ENCODE assay signal across 8 cellular contexts in the genomic region with DNA sequence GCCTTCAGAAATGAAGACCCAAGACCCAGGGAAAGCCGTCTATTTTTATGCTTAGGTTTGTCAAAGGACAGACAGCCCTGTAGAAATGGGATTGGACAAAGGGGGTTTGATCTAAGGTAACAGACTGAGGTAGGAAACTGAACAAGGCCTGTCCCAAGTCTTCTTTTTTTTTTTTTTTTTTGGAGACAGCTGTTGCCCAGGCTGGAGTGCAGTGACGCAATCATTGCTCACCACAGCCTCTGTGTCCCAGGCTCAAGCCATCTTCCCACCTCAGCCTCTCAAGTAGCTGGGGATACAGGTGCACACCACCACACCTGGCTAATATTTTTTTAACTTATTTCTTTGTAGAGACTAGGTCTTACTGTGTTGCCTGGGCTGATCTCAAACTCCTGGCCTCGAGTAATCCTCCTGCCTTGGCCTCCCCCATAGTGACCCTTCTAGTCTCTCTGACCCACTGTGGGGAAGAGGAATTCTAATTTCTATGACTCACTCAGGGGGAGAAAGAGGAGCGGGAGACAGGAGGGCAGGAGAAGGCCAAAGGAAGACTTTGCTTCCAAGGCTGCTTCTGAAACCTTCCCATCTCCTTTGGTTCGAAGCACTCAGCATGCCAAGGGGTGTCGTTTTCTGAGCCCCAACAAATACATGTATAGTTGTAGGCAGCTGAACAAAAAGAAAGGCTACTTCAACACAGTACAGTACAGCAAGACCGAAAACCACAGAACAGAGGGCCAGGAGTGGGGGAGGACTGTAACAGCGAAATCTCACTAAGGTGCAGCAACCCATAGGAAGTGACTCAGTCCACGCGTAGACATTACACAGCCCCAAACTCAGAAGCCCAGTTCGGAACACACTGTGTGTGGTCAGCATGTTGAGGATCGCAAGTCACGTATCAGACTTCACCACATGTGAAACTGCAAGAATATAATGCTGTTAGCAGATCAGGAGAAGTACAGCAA. TPM values are rescaled to one million over a fixed set of nuclear protein-coding genes. Genes with fewer than 3 reads are reported as not detected.
DNase-seq lines count a peak whose midpoint lies in the region; ATAC-seq and TF ChIP-seq lines count a peak whose summit lies in the region.

No MANE protein-coding gene starts in this region.

- intact Hi-C loops in thyroid gland (cut with DNase I) = no loop called here

- ATAC-seq in GM21423 (IDR thresholded peaks at IDR 0.05; ENCODE audit: unreplicated experiment) = peak; percentile 73

- DNase-seq in CD1c-positive myeloid dendritic cell (ENCODE audit: extremely low spot score) (peak; percentile 69), KBM-7 (peak; percentile 61), glomerular endothelial cell (ENCODE audit: extremely low read depth, low read depth, low spot score) (peak; percentile 29), caudate nucleus (lab: John Stamatoyannopoulos, UW) (no peak), thyroid gland (no peak)
- DNase-seq in activated CD8-positive, alpha-beta memory T cell treated with anti-CD3 and anti-CD28 coated beads for 24 hours = peak; percentile 82
- DNase-seq in stimulated activated CD8-positive, alpha-beta memory T cell treated with anti-CD3 and anti-CD28 coated beads, Interleukin-7, amount 100 ng/mL, for 1 hour (ENCODE audit: low read depth in 2 of 2) = peak; percentile 43 to 49

- WGBS in thyroid gland, 2 donors = 86 to 92% methylated on average over 13 of the region's 13 CpGs

- TF ChIP-seq CTCF in thyroid gland (IDR thresholded peaks at IDR 0.05) = no peak

- H3K27ac ChIP-seq in caudate nucleus (ENCODE audit: low read depth, low read length) = no peak overlapping the region
- H3K27ac ChIP-seq in thyroid gland = no peak overlapping the region

- no peaks in the 10 kb centered on the region for H3K27me3 ChIP-seq in thyroid gland

- no peak overlapping the region for H3K4me3 ChIP-seq in thyroid gland (replicated peaks in 1 of 3)

- in situ Hi-C loops in KBM-7 (cut with MboI; ENCODE audit: low pct_unique_long_range_greater_than_20kb, low sequenced_read_pairs) = no loop called here

- H3K36me3 ChIP-seq in thyroid gland = no peaks in the 10 kb centered on the region

- no peak for TF ChIP-seq POLR2A in thyroid gland (IDR thresholded peaks at IDR 0.05)

- H3K9me3 ChIP-seq in thyroid gland = no peaks in the 10 kb centered on the region

- H3K4me1 ChIP-seq in thyroid gland = peaks cover 0 to 5% of the 10 kb centered on the region in 2 donors

RNA-seq across cellular contexts. Expression of a gene that starts 0.9 kb away (rescaled TPM):
- total RNA-seq in glomerular endothelial cell = not detected in 2 replicates
- under 1 TPM in 1 of 4 donors, not detected in 3; 0.59 TPM for total RNA-seq in thyroid gland

RNA-seq across cellular contexts. Expression of a gene that starts 33.7 kb away (rescaled TPM):
- total RNA-seq in glomerular endothelial cell (0.05 and 0.18 TPM in 2 replicates), thyroid gland (10 to 100 TPM; 19.2 to 35.6 (median 26.1) TPM)

Comparison
In these comparisons a context has a peak if more than half of its experiments do, and no peak if none do; other contexts are left out.
1. DNase-seq: peak in CD1c-positive myeloid dendritic cell (single experiment), KBM-7 (single experiment), activated CD8-positive, alpha-beta memory T cell treated with anti-CD3 and anti-CD28 coated beads for 24 hours (single experiment), glomerular endothelial cell (single experiment) and stimulated activated CD8-positive, alpha-beta memory T cell treated with anti-CD3 and anti-CD28 coated beads, Interleukin-7, amount 100 ng/mL, for 1 hour (2 of 2); none in caudate nucleus (0 of 61) and thyroid gland (0 of 2).
2. RNA of a gene that starts 33.7 kb away (total RNA-seq): 19.2 to 35.6 TPM in thyroid gland; 0.05 to 0.18 TPM in glomerular endothelial cell; every median in the first group is over 10 times any median in the second.